17 cellular contexts compared by ENCODE assay signal in the genomic region with DNA sequence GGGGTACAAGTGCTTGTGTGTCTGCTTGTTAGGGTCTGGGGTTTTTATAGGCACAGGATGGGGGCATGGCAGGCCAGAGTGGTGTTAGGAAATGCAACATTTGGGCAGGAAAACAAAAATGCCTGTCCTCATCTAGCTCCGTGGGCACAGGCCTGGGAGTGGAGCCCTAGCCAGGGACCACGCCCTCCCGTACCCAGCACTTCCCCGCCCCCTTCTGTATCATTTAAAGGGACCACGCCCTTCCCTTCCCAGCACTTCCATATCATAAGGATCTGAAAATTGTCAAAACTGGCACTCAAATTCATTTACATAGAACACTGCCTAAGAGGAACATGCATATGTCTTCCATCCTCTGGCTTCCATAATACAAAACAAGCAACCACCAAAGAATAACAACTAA.
"Had no signal": no experiment of that assay in that cellular context is flagged by ENCODE, and none has a peak within 500 bp of the region (broad histone marks: within the 10 kb centered on the region; RNA-seq: fewer than 3 reads in every experiment).

No MANE protein-coding gene starts in this region.

- H3K4me3 ChIP-seq: left ventricle myocardium inferior, tibial artery, uterus had no signal

- H3K9me3 ChIP-seq: left ventricle myocardium inferior, neutrophil, tibial artery, uterus had no signal

- ATAC-seq: activated CD4-positive, alpha-beta T cell treated with anti-CD3 and anti-CD28 coated beads for 36 hours; activated naive CD4-positive, alpha-beta T cell treated with anti-CD3 and anti-CD28 coated beads, Interleukin-2, amount 50 U/mL, for 72 hours; activated T-cell treated with anti-CD3 and anti-CD28 coated beads, Interleukin-2, amount 50 U/mL, for 4 hours; esophagus mucosa; natural killer cell; stimulated activated memory B cell treated with anti-CD40 and anti-IgM and Interleukin-4, amounts not matched to agents 10 μg/mL and 1 μg/mL and 100 μg/mL, for 72 hours had no signal

- DNase-seq: activated CD4-positive, alpha-beta memory T cell treated with anti-CD3 and anti-CD28 coated beads for 36 hours; activated CD4-positive, alpha-beta T cell treated with anti-CD3 and anti-CD28 coated beads for 36 hours; activated effector memory CD4-positive, alpha-beta T cell treated with anti-CD3 and anti-CD28 coated beads, Interleukin-2, amount 50 U/mL, for 16 hours; activated T-cell treated with anti-CD3 and anti-CD28 coated beads, Interleukin-2, amount 50 U/mL, for 4 hours; amniotic stem cell; caudate nucleus; hippocampal formation; kidney; left ventricle myocardium inferior; natural killer cell; posterior cingulate gyrus; tibial artery; uterus had no signal

- H3K36me3 ChIP-seq: left ventricle myocardium inferior, neutrophil, tibial artery, uterus had no signal

- H3K4me1 ChIP-seq: left ventricle myocardium inferior, tibial artery, uterus had no signal

- H3K27ac ChIP-seq: left ventricle myocardium inferior, neutrophil, tibial artery, uterus had no signal

- H3K27me3 ChIP-seq: tibial artery, uterus had no signal
